Comparison of ENCODE assay signal across 18 cellular contexts in the genomic region with DNA sequence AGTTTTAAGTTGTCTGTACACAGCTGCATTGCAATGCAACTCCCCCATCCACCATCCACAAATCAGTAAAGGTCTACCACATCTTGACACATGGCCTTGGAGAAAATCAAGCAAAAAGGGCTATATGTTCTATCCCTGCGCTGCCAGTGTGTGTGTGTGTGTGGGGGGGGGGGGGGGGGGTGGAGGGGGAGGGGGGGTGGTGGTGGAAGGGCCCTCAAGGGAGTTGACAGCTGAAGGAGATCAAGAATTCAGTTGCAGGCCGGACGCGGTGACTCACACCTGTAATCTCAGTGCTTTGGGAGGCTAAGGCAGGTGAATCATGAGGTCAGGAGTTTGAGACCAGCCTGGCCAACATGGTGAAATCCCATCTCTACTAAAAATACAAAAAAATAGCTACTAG. TPM values are rescaled to one million over a fixed set of nuclear protein-coding genes. Genes with fewer than 3 reads are reported as not detected.
A peak's percentile ranks its signal among the peaks of the same experiment; 100 is the strongest.
DNase-seq lines count a peak whose midpoint lies in the region; ATAC-seq and TF ChIP-seq lines count a peak whose summit lies in the region.
"Had no signal": no experiment of that assay in that cellular context is flagged by ENCODE, and none has a peak within 500 bp of the region (broad histone marks: within the 10 kb centered on the region; RNA-seq: fewer than 3 reads in every experiment).

No MANE protein-coding gene starts in this region.

- H3K9ac ChIP-seq in HCT116 (ENCODE audit: low read length), result 0 out of 2 replicates have a peak overlapping the region, but pooled peaks have one; percentile 7

- H3K36me3 Mint-ChIP-seq in T-helper 17 cell (ENCODE audit: low read depth), result no peaks in the 10 kb centered on the region
- no peaks in the 10 kb centered on the region for H3K36me3 Mint-ChIP-seq in activated CD8-positive, alpha-beta T cell treated with anti-CD3 and anti-CD28 coated beads for 36 hours (ENCODE audit: low read depth)
- H3K36me3 Mint-ChIP-seq: brain, T-cell had no signal

- H3K27ac ChIP-seq in HCT116 (ENCODE audit: low read depth, low read length), result no peak overlapping the region
- H3K27ac ChIP-seq: Peyer's patch had no signal

- H3K27me3 Mint-ChIP-seq in T-helper 17 cell, result no peaks in the 10 kb centered on the region
- no peaks in the 10 kb centered on the region for H3K27me3 Mint-ChIP-seq in activated CD8-positive, alpha-beta T cell treated with anti-CD3 and anti-CD28 coated beads for 36 hours
- H3K27me3 Mint-ChIP-seq: T-cell had no signal

- no peaks in the 10 kb centered on the region for H4K20me1 ChIP-seq in HCT116 (ENCODE audit: insufficient read depth)

- H3K4me3 Mint-ChIP-seq in T-helper 17 cell, result no peak overlapping the region
- no peak overlapping the region for H3K4me3 Mint-ChIP-seq in activated CD8-positive, alpha-beta T cell treated with anti-CD3 and anti-CD28 coated beads for 36 hours
- H3K4me3 Mint-ChIP-seq: brain, nephron progenitor cell, T-cell had no signal

- DNase-seq in AG10803 (ENCODE audit: low read depth) (peak; percentile 37), HCT116 (ENCODE audit: low read depth, low spot score) (peak; percentile 51), T-helper 17 cell (no peak), fibroblast of villous mesenchyme (ENCODE audit: low read depth) (peak; percentile 39)
- DNase-seq in activated CD8-positive, alpha-beta T cell treated with anti-CD3 and anti-CD28 coated beads for 36 hours, result no peak
- DNase-seq: activated CD8-positive, alpha-beta memory T cell treated with anti-CD3 and anti-CD28 coated beads, Interleukin-2, amount 50 U/mL, for 48 hours; activated naive CD4-positive, alpha-beta T cell treated with Interleukin-2 at 50 U/mL for 16 hours; effector CD4-positive, alpha-beta T cell; NCI-H748 treated with DMSO at 0.1 percent for 48 hours; nephron progenitor cell; Peyer's patch; retina; T-cell had no signal

- peak overlapping the region; percentile 57 for H3K27ac Mint-ChIP-seq in T-helper 17 cell
- H3K27ac Mint-ChIP-seq in activated CD8-positive, alpha-beta T cell treated with anti-CD3 and anti-CD28 coated beads for 36 hours, result no peak overlapping the region
- H3K27ac Mint-ChIP-seq: T-cell had no signal

- H3K4me3 ChIP-seq in AG10803 (ENCODE audit: low read length) (no peak overlapping the region), HCT116 (replicated peaks in 1 of 2; ENCODE audit: low read depth in 1 of 2, low read length in 2 of 2) (no peak overlapping the region), fibroblast of villous mesenchyme (ENCODE audit: low read depth, low read length) (no peak overlapping the region)
- H3K4me3 ChIP-seq: lung, Peyer's patch had no signal

- TF ChIP-seq POLR2A in HCT116 (IDR thresholded peaks at IDR 0.05; ENCODE audit: borderline replicate concordance, extremely low read depth, insufficient read depth, insufficient read length) (no peak), GM18505 (IDR thresholded peaks at IDR 0.05; ENCODE audit: borderline replicate concordance, extremely low read depth, insufficient read depth, insufficient read length) (no peak)

- RAD21 ChIA-PET in HCT116 (lab: Charles Lee; ENCODE audit: low non-redundant PET in 1 of 2, low total read pairs in 2 of 2, uncharacterized antibody in 2 of 2, unreplicated experiment in 2 of 2), result interaction anchor here in 1 of 2 experiments (0.7 kb wide), 1 partner anchor 38 kb away, joined by 6 read pairs; a partner anchor contains a TSS

- TF ChIP-seq CTCF in AG10803 (conservative IDR thresholded peaks at IDR 0.05; ENCODE audit: low read length) (no peak), HCT116 (IDR thresholded peaks at IDR 0.05 in 2 of 3, conservative IDR thresholded peaks at IDR 0.05 in 1 of 3; ENCODE audit: borderline replicate concordance in 1 of 3, insufficient read depth in 1 of 3, low read depth in 2 of 3, low read length in 2 of 3) (no peak), fibroblast of villous mesenchyme (IDR thresholded peaks at IDR 0.05; ENCODE audit: insufficient read depth, low read depth, low read length) (no peak)
- no peak for TF ChIP-seq CTCF in activated CD8-positive, alpha-beta T cell treated with anti-CD3 and anti-CD28 coated beads for 36 hours (IDR thresholded peaks at IDR 0.05)

- no peaks in the 10 kb centered on the region for H3K36me3 ChIP-seq in HCT116 (ENCODE audit: control insufficient read depth in 1 of 2, insufficient read depth in 2 of 2, low read length in 2 of 2)
- H3K36me3 ChIP-seq: Peyer's patch had no signal

- H3K27me3 ChIP-seq in HCT116 (ENCODE audit: insufficient read depth, low read length), result no peaks in the 10 kb centered on the region
- H3K27me3 ChIP-seq: Peyer's patch had no signal

- no peak for TF ChIP-seq RAD21 in HCT116 (IDR thresholded peaks at IDR 0.05; ENCODE audit: low read depth)

- peaks cover 20% of the 10 kb centered on the region for H3K4me1 Mint-ChIP-seq in T-helper 17 cell
- H3K4me1 Mint-ChIP-seq in activated CD8-positive, alpha-beta T cell treated with anti-CD3 and anti-CD28 coated beads for 36 hours (ENCODE audit: low read depth), result peaks cover 6% of the 10 kb centered on the region

- H3K4me1 ChIP-seq in HCT116 (ENCODE audit: control insufficient read depth in 1 of 2, insufficient read depth in 2 of 2, low read length in 2 of 2), result peaks cover 21 to 61% of the 10 kb centered on the region in 2 experiments

- H3K9me2 ChIP-seq in HCT116 (ENCODE audit: insufficient read depth), result no peaks in the 10 kb centered on the region

- CTCF ChIA-PET in HCT116 (lab: Charles Lee), result interaction anchor here (0.6 kb wide), 1 partner anchor 33 kb away, joined by 4 read pairs; no protein-coding TSS in a partner anchor
- CTCF ChIA-PET in activated CD8-positive, alpha-beta T cell treated with anti-CD3 and anti-CD28 coated beads for 36 hours (lab: Charles Lee), result interaction anchor here (1.1 kb wide), 2 partner anchors 20 to 123 kb away, joined by 3 read pairs; no protein-coding TSS in a partner anchor

- H3K9me3 Mint-ChIP-seq in activated CD8-positive, alpha-beta T cell treated with anti-CD3 and anti-CD28 coated beads for 36 hours, result no peaks in the 10 kb centered on the region
- H3K9me3 Mint-ChIP-seq: nephron progenitor cell, T-cell had no signal

- intact Hi-C loops in HCT116 (cut with micrococcal nuclease), result no loop called here
- intact Hi-C loops in activated CD8-positive, alpha-beta T cell treated with anti-CD3 and anti-CD28 coated beads for 36 hours (cut with micrococcal nuclease), result no loop called here

- POLR2A ChIA-PET in HCT116 (lab: Charles Lee), result no interaction called here
- POLR2A ChIA-PET in activated CD8-positive, alpha-beta T cell treated with anti-CD3 and anti-CD28 coated beads for 36 hours (lab: Charles Lee), result no interaction called here

- H3K4me2 ChIP-seq in HCT116 (ENCODE audit: low read length), result peak overlapping the region; percentile 43

- no TSS peak for BruUV-seq in HCT116 (replicated peaks; lab: Mats Ljungman, UMichigan)

- ATAC-seq in HCT116 (peak; percentile 52), T-helper 17 cell (no peak), GM18519 (IDR thresholded peaks at IDR 0.05; ENCODE audit: low FRiP score, unreplicated experiment) (no peak), GM18498 (IDR thresholded peaks at IDR 0.05; ENCODE audit: unreplicated experiment) (no peak), GM18505 (IDR thresholded peaks at IDR 0.05; ENCODE audit: unreplicated experiment) (no peak)
- no peak for ATAC-seq in activated CD8-positive, alpha-beta T cell treated with anti-CD3 and anti-CD28 coated beads for 36 hours
- ATAC-seq: T-cell had no signal

- no peaks in the 10 kb centered on the region for H3K9me3 ChIP-seq in HCT116 (ENCODE audit: control insufficient read depth in 1 of 2, insufficient read depth in 1 of 2, low read depth in 1 of 2, low read length in 2 of 2)
- H3K9me3 ChIP-seq in T-helper 17 cell (ENCODE audit: control insufficient read depth, low read length, poor library complexity, severe bottlenecking), result no peaks in the 10 kb centered on the region
- H3K9me3 ChIP-seq: Peyer's patch had no signal

- no peak overlapping the region for H2AFZ ChIP-seq in HCT116 (ENCODE audit: low read depth, low read length, poor library complexity, severe bottlenecking)

- no peaks in the 10 kb centered on the region for H3K79me2 ChIP-seq in HCT116 (ENCODE audit: insufficient read depth, low read length)

TF ChIP-seq in HCT116, 20 proteins besides CTCF, POLR2A, EP300 and RAD21:
- TF ChIP-seq EGR1 (IDR thresholded peaks at IDR 0.05; ENCODE audit: low read depth), result no peak
- no peak for TF ChIP-seq SRF (IDR thresholded peaks at IDR 0.05; ENCODE audit: low read depth)
- no peak for TF ChIP-seq JUND (IDR thresholded peaks at IDR 0.05)
- TF ChIP-seq POLR2AphosphoS5 (IDR thresholded peaks at IDR 0.05; ENCODE audit: low read depth, low read length), result no peak
- TF ChIP-seq FOSL1 (IDR thresholded peaks at IDR 0.05; ENCODE audit: low read depth), result no peak
- TF ChIP-seq ZFX (IDR thresholded peaks at IDR 0.05), result no peak
- TF ChIP-seq EZH2phosphoT487 (IDR thresholded peaks at IDR 0.05; ENCODE audit: borderline replicate concordance), result no peak
TF ChIP-seq in HCT116: peak in this region for 0.

RNA-seq across cellular contexts. Expression of a gene that starts 37.6 kb away (rescaled TPM):
- total RNA-seq in HCT116 (2021; ENCODE audit: unreplicated experiment) (77.2 TPM), T-helper 17 cell (1 to 10 TPM; 3.9 to 9.9 TPM), fibroblast of villous mesenchyme (411 and 544 TPM in 2 replicates)
- polyA plus RNA-seq in HCT116 (2012), result 26.8 and 32.7 TPM in 2 replicates
- total RNA-seq in activated CD8-positive, alpha-beta T cell treated with anti-CD3 and anti-CD28 coated beads for 36 hours, result 10 to 100 TPM; 19.7 to 21.8 TPM

Comparison
In these comparisons a context has a peak if more than half of its experiments do, and no peak if none do; other contexts are left out.
1. DNase-seq: peak in AG10803 (single experiment), HCT116 (single experiment) and fibroblast of villous mesenchyme (single experiment); none in T-helper 17 cell (0 of 3) and activated CD8-positive, alpha-beta T cell treated with anti-CD3 and anti-CD28 coated beads for 36 hours (single experiment).